Comparison of ENCODE assay signal across 11 cellular contexts in the genomic region with DNA sequence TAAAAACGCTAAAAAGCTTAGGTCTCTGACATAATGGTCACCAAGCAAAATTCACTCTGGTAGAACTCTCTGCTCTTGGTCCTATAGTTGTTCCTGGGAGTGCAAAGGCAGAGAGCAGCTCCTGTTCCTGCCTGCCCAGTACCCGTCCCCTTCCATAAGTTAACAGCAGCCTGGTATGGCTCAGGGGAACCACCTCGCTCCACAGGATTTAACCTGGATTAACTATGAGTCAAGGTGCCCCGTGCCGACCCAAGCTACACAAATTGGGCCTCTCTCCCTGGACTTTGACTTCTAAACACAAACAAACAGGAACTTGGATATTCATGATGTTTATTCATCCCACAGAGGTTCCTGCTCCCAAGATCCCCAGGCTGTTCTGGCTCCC. TPM values are rescaled to one million over a fixed set of nuclear protein-coding genes. Genes with fewer than 3 reads are reported as not detected.
DNase-seq lines count a peak whose midpoint lies in the region; ATAC-seq and TF ChIP-seq lines count a peak whose summit lies in the region.
"Had no signal": no experiment of that assay in that cellular context is flagged by ENCODE, and none has a peak within 500 bp of the region (broad histone marks: within the 10 kb centered on the region; RNA-seq: fewer than 3 reads in every experiment).

No MANE protein-coding gene starts in this region.

- H3K27me3 ChIP-seq in vagina = no peaks in the 10 kb centered on the region
- H3K27me3 ChIP-seq: BLaER1 treated with 17β-estradiol and CSF1 and Interleukin-3, amounts not matched to agents 10 nM and 100 nM had no signal

- no peak overlapping the region for H3K4me2 ChIP-seq in OCI-LY7 (ENCODE audit: low read length)

- POLR2A ChIA-PET in OCI-LY7 (lab: Charles Lee) = interaction anchor here (0.6 kb wide), 1 partner anchor 113 kb away, joined by 4 read pairs; no protein-coding TSS in a partner anchor

- H2AFZ ChIP-seq in OCI-LY7 (ENCODE audit: low read length) = no peak overlapping the region

- no peak for DNase-seq in activated naive CD4-positive, alpha-beta T cell treated with anti-CD3 and anti-CD28 coated beads, Interleukin-2, amount 50 U/mL, for 72 hours (ENCODE audit: low spot score in 2 of 2)
- DNase-seq in activated naive CD4-positive, alpha-beta T cell (lab: John Stamatoyannopoulos, UW) = no peak
- DNase-seq in vagina (ENCODE audit: extremely low spot score in 2 of 2) = no peak
- no peak for DNase-seq in OCI-LY7 (ENCODE audit: low spot score)
- DNase-seq in GDM1 (lab: John Stamatoyannopoulos, UW) = no peak
- DNase-seq: glutamatergic neuron; stimulated activated CD4-positive, alpha-beta T cell treated with anti-CD3 and anti-CD28 coated beads, Interleukin-4, amount 100 ng/mL, for 4 hours had no signal

- intact Hi-C loops in vagina (cut with DNase I) = no loop called here
- intact Hi-C loops in OCI-LY7 (cut with micrococcal nuclease; ENCODE audit: unreplicated experiment) = no loop called here

- peaks cover 31% of the 10 kb centered on the region for H3K4me1 ChIP-seq in vagina
- no peaks in the 10 kb centered on the region for H3K4me1 ChIP-seq in OCI-LY7 (ENCODE audit: insufficient read depth, low read length, poor library complexity, severe bottlenecking)

- peak overlapping the region; percentile 20 to 94 for H3K27ac Mint-ChIP-seq in activated naive CD4-positive, alpha-beta T cell treated with anti-CD3 and anti-CD28 coated beads, Interleukin-2, amount 50 U/mL, for 72 hours
- H3K27ac Mint-ChIP-seq in nephron = peak overlapping the region; percentile 64 to 84 (median 68)

- H3K27ac ChIP-seq in vagina (peak overlapping the region; percentile 73), OCI-LY7 (ENCODE audit: low read depth, low read length, poor library complexity, severe bottlenecking) (no peak overlapping the region)

- no peak for TF ChIP-seq POLR2A in vagina (IDR thresholded peaks at IDR 0.05)

- no peak for ATAC-seq in activated naive CD4-positive, alpha-beta T cell treated with anti-CD3 and anti-CD28 coated beads, Interleukin-2, amount 50 U/mL, for 72 hours
- ATAC-seq in esophagus mucosa (peak; percentile 93), HG03045 (IDR thresholded peaks at IDR 0.05; ENCODE audit: unreplicated experiment) (no peak)

- no TSS peak for BruUV-seq in OCI-LY7 (replicated peaks; lab: Mats Ljungman, UMichigan)

- no peak overlapping the region for H3K4me3 ChIP-seq in vagina
- no peak overlapping the region for H3K4me3 ChIP-seq in OCI-LY7 (ENCODE audit: low read depth, low read length, poor library complexity, severe bottlenecking)
- H3K4me3 ChIP-seq: BLaER1 treated with 17β-estradiol and CSF1 and Interleukin-3, amounts not matched to agents 10 nM and 100 nM had no signal

- H3K36me3 Mint-ChIP-seq in activated naive CD4-positive, alpha-beta T cell treated with anti-CD3 and anti-CD28 coated beads, Interleukin-2, amount 50 U/mL, for 72 hours = peaks cover 4 to 15% of the 10 kb centered on the region in 2 donors
- H3K36me3 Mint-ChIP-seq in nephron (ENCODE audit: low read depth) = peaks cover 32% of the 10 kb centered on the region

- peaks cover 24% of the 10 kb centered on the region for H3K79me2 ChIP-seq in OCI-LY7 (ENCODE audit: insufficient read depth, low read depth, low read length)

- CTCF ChIA-PET in OCI-LY7 (lab: Charles Lee; ENCODE audit: unreplicated experiment) = no interaction called here

- TF ChIP-seq CTCF in nephron (IDR thresholded peaks at IDR 0.05; ENCODE audit: unreplicated experiment in 3 of 3) = no peak
- no peak for TF ChIP-seq CTCF in vagina (IDR thresholded peaks at IDR 0.05)
- no peak for TF ChIP-seq CTCF in OCI-LY7 (conservative IDR thresholded peaks at IDR 0.05; ENCODE audit: low read length)

- H3K4me1 Mint-ChIP-seq in nephron = peaks cover 24% of the 10 kb centered on the region

- no peaks in the 10 kb centered on the region for H4K20me1 ChIP-seq in OCI-LY7 (ENCODE audit: insufficient read depth, low read length)

- peaks cover 0 to 4% of the 10 kb centered on the region in 2 donors for H3K9me3 Mint-ChIP-seq in activated naive CD4-positive, alpha-beta T cell treated with anti-CD3 and anti-CD28 coated beads, Interleukin-2, amount 50 U/mL, for 72 hours
- peaks cover 7% of the 10 kb centered on the region for H3K9me3 Mint-ChIP-seq in nephron

- peaks cover 0 to 4% of the 10 kb centered on the region in 2 donors for H3K36me3 ChIP-seq in vagina
- peaks cover 47% of the 10 kb centered on the region for H3K36me3 ChIP-seq in OCI-LY7 (ENCODE audit: insufficient read depth, low read length)

- H3K9me2 ChIP-seq in OCI-LY7 (ENCODE audit: insufficient read depth, low read length) = no peaks in the 10 kb centered on the region

- no peak overlapping the region for H3K4me3 Mint-ChIP-seq in nephron

- no peaks in the 10 kb centered on the region for H3K9me3 ChIP-seq in vagina
- peaks cover 8% of the 10 kb centered on the region; the same call in 1 of the 2 replicates for H3K9me3 ChIP-seq in OCI-LY7 (ENCODE audit: low read length)

- H3K27me3 Mint-ChIP-seq in nephron (ENCODE audit: low read depth) = peaks cover 4% of the 10 kb centered on the region

RNA-seq across cellular contexts. Expression of gene SCAP, which starts 32.1 kb away (rescaled TPM):
- total RNA-seq in activated naive CD4-positive, alpha-beta T cell treated with anti-CD3 and anti-CD28 coated beads, Interleukin-2, amount 50 U/mL, for 72 hours = 10 to 100 TPM; 53.7 to 61.4 TPM
- total RNA-seq in esophagus mucosa = 59.8 TPM
- 84.7 TPM for total RNA-seq in vagina
- 49.6 and 63.7 TPM in 2 replicates for total RNA-seq in OCI-LY7 (2014; rRNA removed; shearing (Covaris generic))
- total RNA-seq in OCI-LY7 (2022) = 69.4 and 70.5 TPM in 2 replicates
